Comparison of ENCODE assay signal across 1 cellular context in genomic region chr5:150780180-150780692, GRCh38.
TF ChIP-seq lines count a peak whose summit lies in the region.

No MANE protein-coding gene starts in this region.

TF ChIP-seq in GM12878, 131 proteins besides CTCF, POLR2A, EP300 and RAD21 (continued from another document and continues in another):
- 0 out of 4 replicates have a peak, but pooled peaks of 1 of the 2 experiments have one; percentile 44 for TF ChIP-seq SRF (IDR thresholded peaks at IDR 0.05; ENCODE audit: low read depth in 2 of 2, low read length in 2 of 2)
- no peak; the same call in 1 of the 2 replicates for TF ChIP-seq GATAD2B (conservative IDR thresholded peaks at IDR 0.05; ENCODE audit: low read depth)
- no peak for TF ChIP-seq JUND (IDR thresholded peaks at IDR 0.05; ENCODE audit: low read depth, low read length)
- TF ChIP-seq NFYA (IDR thresholded peaks at IDR 0.05; ENCODE audit: borderline replicate concordance, low read depth, low read length), result no peak
- peak; percentile 56; the same call in 1 of the 2 replicates for TF ChIP-seq YY1 (IDR thresholded peaks at IDR 0.05; ENCODE audit: low read depth, low read length)
- TF ChIP-seq NR2F1 (conservative IDR thresholded peaks at IDR 0.05), result peak; percentile 94
- no peak; the same call in 1 of the 2 replicates for TF ChIP-seq TCF7 (IDR thresholded peaks at IDR 0.05; ENCODE audit: borderline replicate concordance)
- TF ChIP-seq ZNF24 (IDR thresholded peaks at IDR 0.05), result no peak
- TF ChIP-seq RBBP5 (conservative IDR thresholded peaks at IDR 0.05), result no peak
- TF ChIP-seq SP1 (IDR thresholded peaks at IDR 0.05; ENCODE audit: low read depth, low read length), result no peak
- peak; percentile 80 for TF ChIP-seq CREM (IDR thresholded peaks at IDR 0.05; ENCODE audit: low read depth)
- TF ChIP-seq BMI1 (IDR thresholded peaks at IDR 0.05; ENCODE audit: borderline replicate concordance), result no peak
- TF ChIP-seq ASH2L (IDR thresholded peaks at IDR 0.05; ENCODE audit: borderline replicate concordance, low read depth), result no peak
- TF ChIP-seq BRCA1 (IDR thresholded peaks at IDR 0.05; ENCODE audit: low read depth, low read length), result no peak
- 0 out of 2 replicates have a peak, but pooled peaks have one; percentile 20 for TF ChIP-seq EZH2 (IDR thresholded peaks at IDR 0.05; ENCODE audit: borderline replicate concordance, control insufficient read depth, low read depth, low read length)
- no peak for TF ChIP-seq GABPA (IDR thresholded peaks at IDR 0.05; ENCODE audit: low read depth)
- no peak for TF ChIP-seq REST (IDR thresholded peaks at IDR 0.05; ENCODE audit: low read depth, low read length)
- no peak for TF ChIP-seq WRNIP1 (IDR thresholded peaks at IDR 0.05; ENCODE audit: borderline replicate concordance, low read depth, low read length)
- TF ChIP-seq YBX1 (IDR thresholded peaks at IDR 0.05), result no peak
- no peak for TF ChIP-seq PKNOX1 (IDR thresholded peaks at IDR 0.05)
- peak; percentile 2 for TF ChIP-seq PBX3 (IDR thresholded peaks at IDR 0.05; ENCODE audit: insufficient replicate concordance, low read depth, low read length)
- no peak for TF ChIP-seq HDAC2 (IDR thresholded peaks at IDR 0.05)
- peak; percentile 58 for TF ChIP-seq BCL11A (IDR thresholded peaks at IDR 0.05; ENCODE audit: low read depth, low read length)
- TF ChIP-seq SPI1 (IDR thresholded peaks at IDR 0.05; ENCODE audit: borderline replicate concordance, insufficient read depth, low read depth, low read length), result no peak
- TF ChIP-seq, protein P1, sequence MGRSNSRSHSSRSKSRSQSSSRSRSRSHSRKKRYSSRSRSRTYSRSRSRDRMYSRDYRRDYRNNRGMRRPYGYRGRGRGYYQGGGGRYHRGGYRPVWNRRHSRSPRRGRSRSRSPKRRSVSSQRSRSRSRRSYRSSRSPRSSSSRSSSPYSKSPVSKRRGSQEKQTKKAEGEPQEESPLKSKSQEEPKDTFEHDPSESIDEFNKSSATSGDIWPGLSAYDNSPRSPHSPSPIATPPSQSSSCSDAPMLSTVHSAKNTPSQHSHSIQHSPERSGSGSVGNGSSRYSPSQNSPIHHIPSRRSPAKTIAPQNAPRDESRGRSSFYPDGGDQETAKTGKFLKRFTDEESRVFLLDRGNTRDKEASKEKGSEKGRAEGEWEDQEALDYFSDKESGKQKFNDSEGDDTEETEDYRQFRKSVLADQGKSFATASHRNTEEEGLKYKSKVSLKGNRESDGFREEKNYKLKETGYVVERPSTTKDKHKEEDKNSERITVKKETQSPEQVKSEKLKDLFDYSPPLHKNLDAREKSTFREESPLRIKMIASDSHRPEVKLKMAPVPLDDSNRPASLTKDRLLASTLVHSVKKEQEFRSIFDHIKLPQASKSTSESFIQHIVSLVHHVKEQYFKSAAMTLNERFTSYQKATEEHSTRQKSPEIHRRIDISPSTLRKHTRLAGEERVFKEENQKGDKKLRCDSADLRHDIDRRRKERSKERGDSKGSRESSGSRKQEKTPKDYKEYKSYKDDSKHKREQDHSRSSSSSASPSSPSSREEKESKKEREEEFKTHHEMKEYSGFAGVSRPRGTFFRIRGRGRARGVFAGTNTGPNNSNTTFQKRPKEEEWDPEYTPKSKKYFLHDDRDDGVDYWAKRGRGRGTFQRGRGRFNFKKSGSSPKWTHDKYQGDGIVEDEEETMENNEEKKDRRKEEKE (IDR thresholded peaks at IDR 0.05), result no peak
- no peak for TF ChIP-seq ZSCAN29 (IDR thresholded peaks at IDR 0.05)
- no peak for TF ChIP-seq FOXK2 (IDR thresholded peaks at IDR 0.05)
- peak; percentile 77 for TF ChIP-seq IKZF1 (conservative IDR thresholded peaks at IDR 0.05)
- TF ChIP-seq RUNX3 (IDR thresholded peaks at IDR 0.05; ENCODE audit: low read length), result peak; percentile 94
- no peak for TF ChIP-seq ESRRA (IDR thresholded peaks at IDR 0.05; ENCODE audit: low read length)
- TF ChIP-seq CHD4 (IDR thresholded peaks at IDR 0.05), result no peak
- no peak; the same call in 1 of the 2 replicates for TF ChIP-seq CHD2 (IDR thresholded peaks at IDR 0.05; ENCODE audit: borderline replicate concordance, low read depth, low read length)
- TF ChIP-seq, protein P2, sequence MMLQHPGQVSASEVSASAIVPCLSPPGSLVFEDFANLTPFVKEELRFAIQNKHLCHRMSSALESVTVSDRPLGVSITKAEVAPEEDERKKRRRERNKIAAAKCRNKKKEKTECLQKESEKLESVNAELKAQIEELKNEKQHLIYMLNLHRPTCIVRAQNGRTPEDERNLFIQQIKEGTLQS (IDR thresholded peaks at IDR 0.05; ENCODE audit: borderline replicate concordance, extremely low read depth, low read depth, low read length), result no peak
- TF ChIP-seq ZNF384 (IDR thresholded peaks at IDR 0.05; ENCODE audit: borderline replicate concordance, low read depth, low read length), result peak; percentile 64; the same call in 1 of the 2 replicates
- no peak for TF ChIP-seq STAT3 (IDR thresholded peaks at IDR 0.05; ENCODE audit: low read depth, low read length)
- TF ChIP-seq NFXL1 (IDR thresholded peaks at IDR 0.05; ENCODE audit: borderline replicate concordance), result no peak
- no peak for TF ChIP-seq PAX8 (IDR thresholded peaks at IDR 0.05)
- no peak for TF ChIP-seq SREBF2 (IDR thresholded peaks at IDR 0.05; ENCODE audit: low read length)
- TF ChIP-seq, protein P3, sequence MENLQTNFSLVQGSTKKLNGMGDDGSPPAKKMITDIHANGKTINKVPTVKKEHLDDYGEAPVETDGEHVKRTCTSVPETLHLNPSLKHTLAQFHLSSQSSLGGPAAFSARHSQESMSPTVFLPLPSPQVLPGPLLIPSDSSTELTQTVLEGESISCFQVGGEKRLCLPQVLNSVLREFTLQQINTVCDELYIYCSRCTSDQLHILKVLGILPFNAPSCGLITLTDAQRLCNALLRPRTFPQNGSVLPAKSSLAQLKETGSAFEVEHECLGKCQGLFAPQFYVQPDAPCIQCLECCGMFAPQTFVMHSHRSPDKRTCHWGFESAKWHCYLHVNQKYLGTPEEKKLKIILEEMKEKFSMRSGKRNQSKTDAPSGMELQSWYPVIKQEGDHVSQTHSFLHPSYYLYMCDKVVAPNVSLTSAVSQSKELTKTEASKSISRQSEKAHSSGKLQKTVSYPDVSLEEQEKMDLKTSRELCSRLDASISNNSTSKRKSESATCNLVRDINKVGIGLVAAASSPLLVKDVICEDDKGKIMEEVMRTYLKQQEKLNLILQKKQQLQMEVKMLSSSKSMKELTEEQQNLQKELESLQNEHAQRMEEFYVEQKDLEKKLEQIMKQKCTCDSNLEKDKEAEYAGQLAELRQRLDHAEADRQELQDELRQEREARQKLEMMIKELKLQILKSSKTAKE (IDR thresholded peaks at IDR 0.05; ENCODE audit: low read depth, poor library complexity, severe bottlenecking), result peak; percentile 83
- TF ChIP-seq, protein P4, sequence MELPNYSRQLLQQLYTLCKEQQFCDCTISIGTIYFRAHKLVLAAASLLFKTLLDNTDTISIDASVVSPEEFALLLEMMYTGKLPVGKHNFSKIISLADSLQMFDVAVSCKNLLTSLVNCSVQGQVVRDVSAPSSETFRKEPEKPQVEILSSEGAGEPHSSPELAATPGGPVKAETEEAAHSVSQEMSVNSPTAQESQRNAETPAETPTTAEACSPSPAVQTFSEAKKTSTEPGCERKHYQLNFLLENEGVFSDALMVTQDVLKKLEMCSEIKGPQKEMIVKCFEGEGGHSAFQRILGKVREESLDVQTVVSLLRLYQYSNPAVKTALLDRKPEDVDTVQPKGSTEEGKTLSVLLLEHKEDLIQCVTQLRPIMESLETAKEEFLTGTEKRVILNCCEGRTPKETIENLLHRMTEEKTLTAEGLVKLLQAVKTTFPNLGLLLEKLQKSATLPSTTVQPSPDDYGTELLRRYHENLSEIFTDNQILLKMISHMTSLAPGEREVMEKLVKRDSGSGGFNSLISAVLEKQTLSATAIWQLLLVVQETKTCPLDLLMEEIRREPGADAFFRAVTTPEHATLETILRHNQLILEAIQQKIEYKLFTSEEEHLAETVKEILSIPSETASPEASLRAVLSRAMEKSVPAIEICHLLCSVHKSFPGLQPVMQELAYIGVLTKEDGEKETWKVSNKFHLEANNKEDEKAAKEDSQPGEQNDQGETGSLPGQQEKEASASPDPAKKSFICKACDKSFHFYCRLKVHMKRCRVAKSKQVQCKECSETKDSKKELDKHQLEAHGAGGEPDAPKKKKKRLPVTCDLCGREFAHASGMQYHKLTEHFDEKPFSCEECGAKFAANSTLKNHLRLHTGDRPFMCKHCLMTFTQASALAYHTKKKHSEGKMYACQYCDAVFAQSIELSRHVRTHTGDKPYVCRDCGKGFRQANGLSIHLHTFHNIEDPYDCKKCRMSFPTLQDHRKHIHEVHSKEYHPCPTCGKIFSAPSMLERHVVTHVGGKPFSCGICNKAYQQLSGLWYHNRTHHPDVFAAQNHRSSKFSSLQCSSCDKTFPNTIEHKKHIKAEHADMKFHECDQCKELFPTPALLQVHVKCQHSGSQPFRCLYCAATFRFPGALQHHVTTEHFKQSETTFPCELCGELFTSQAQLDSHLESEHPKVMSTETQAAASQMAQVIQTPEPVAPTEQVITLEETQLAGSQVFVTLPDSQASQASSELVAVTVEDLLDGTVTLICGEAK (IDR thresholded peaks at IDR 0.05; ENCODE audit: borderline replicate concordance), result no peak
- peak; percentile 83; the same call in 1 of the 2 replicates for TF ChIP-seq TCF3 (IDR thresholded peaks at IDR 0.05; ENCODE audit: borderline replicate concordance, insufficient read depth, low read depth, low read length)
- TF ChIP-seq HSF1 (IDR thresholded peaks at IDR 0.05; ENCODE audit: low read depth, low read length), result no peak
- peak; percentile 77 for TF ChIP-seq MLLT1 (IDR thresholded peaks at IDR 0.05)
- TF ChIP-seq BACH1 (IDR thresholded peaks at IDR 0.05; ENCODE audit: borderline replicate concordance), result no peak
- TF ChIP-seq SMC3 (IDR thresholded peaks at IDR 0.05; ENCODE audit: borderline replicate concordance, low read length), result peak; percentile 19; the same call in 1 of the 2 replicates
- no peak for TF ChIP-seq HDGF (IDR thresholded peaks at IDR 0.05)
